19 cellular contexts compared by ENCODE assay signal in genomic region chr3:48528043-48528442, GRCh38. TPM values are rescaled to one million over a fixed set of nuclear protein-coding genes. Genes with fewer than 3 reads are reported as not detected.
"Had no signal": no experiment of that assay in that cellular context is flagged by ENCODE, and none has a peak within 500 bp of the region (broad histone marks: within the 10 kb centered on the region; RNA-seq: fewer than 3 reads in every experiment).

No MANE protein-coding gene starts in this region.

- H3K4me3 ChIP-seq: ascending aorta, colonic mucosa, left ventricle myocardium inferior, testis had no signal

- H3K9ac ChIP-seq: parathyroid adenoma had no signal

- H3K36me3 ChIP-seq: colonic mucosa, left ventricle myocardium inferior had no signal

- H3K9me3 Mint-ChIP-seq: activated B cell treated with CpG ODN at 0.5 μM for 24 hours; activated CD8-positive, alpha-beta T cell treated with anti-CD3 and anti-CD28 coated beads for 36 hours; activated naive CD4-positive, alpha-beta T cell treated with anti-CD3 and anti-CD28 coated beads, Interleukin-2, amount 10 ng/mL, durations not matched to agents 7 days and 5 days; central memory CD8-positive, alpha-beta T cell; natural killer cell; stimulated activated memory B cell treated with anti-CD40 and anti-IgM and Interleukin-4, amounts not matched to agents 10 μg/mL and 1 μg/mL and 100 μg/mL, for 72 hours; type B pancreatic cell had no signal

- H3K27ac ChIP-seq: ascending aorta, colonic mucosa, left ventricle myocardium inferior, parathyroid adenoma, testis had no signal

- H3K36me3 Mint-ChIP-seq: natural killer cell; stimulated activated memory B cell treated with anti-CD40 and anti-IgM and Interleukin-4, amounts not matched to agents 10 μg/mL and 1 μg/mL and 100 μg/mL, for 72 hours had no signal

- H3K27ac Mint-ChIP-seq: activated B cell treated with CpG ODN at 0.5 μM for 24 hours; activated CD4-positive, alpha-beta T cell treated with anti-CD3 and anti-CD28 coated beads, Interleukin-2, amount 10 ng/mL, durations not matched to agents 24 days and 14 days; activated CD8-positive, alpha-beta T cell treated with anti-CD3 and anti-CD28 coated beads for 36 hours; activated naive CD4-positive, alpha-beta T cell treated with anti-CD3 and anti-CD28 coated beads, Interleukin-2, amount 10 ng/mL, durations not matched to agents 7 days and 5 days; natural killer cell; stimulated activated memory B cell treated with anti-CD40 and anti-IgM and Interleukin-4, amounts not matched to agents 10 μg/mL and 1 μg/mL and 100 μg/mL, for 72 hours; type B pancreatic cell had no signal

- ATAC-seq: activated CD8-positive, alpha-beta T cell treated with anti-CD3 and anti-CD28 coated beads for 36 hours; natural killer cell; stimulated activated memory B cell treated with anti-CD40 and anti-IgM and Interleukin-4, amounts not matched to agents 10 μg/mL and 1 μg/mL and 100 μg/mL, for 72 hours had no signal

- H3K27me3 Mint-ChIP-seq: activated B cell treated with CpG ODN at 0.5 μM for 24 hours; activated CD4-positive, alpha-beta T cell treated with anti-CD3 and anti-CD28 coated beads, Interleukin-2, amount 10 ng/mL, durations not matched to agents 24 days and 14 days; activated CD8-positive, alpha-beta T cell treated with anti-CD3 and anti-CD28 coated beads for 36 hours; activated naive CD4-positive, alpha-beta T cell treated with anti-CD3 and anti-CD28 coated beads, Interleukin-2, amount 10 ng/mL, durations not matched to agents 7 days and 5 days; central memory CD8-positive, alpha-beta T cell; stimulated activated memory B cell treated with anti-CD40 and anti-IgM and Interleukin-4, amounts not matched to agents 10 μg/mL and 1 μg/mL and 100 μg/mL, for 72 hours; type B pancreatic cell had no signal

- H3K4me1 Mint-ChIP-seq: activated B cell treated with CpG ODN at 0.5 μM for 24 hours; central memory CD8-positive, alpha-beta T cell; natural killer cell; stimulated activated memory B cell treated with anti-CD40 and anti-IgM and Interleukin-4, amounts not matched to agents 10 μg/mL and 1 μg/mL and 100 μg/mL, for 72 hours had no signal

- H2AFZ ChIP-seq: parathyroid adenoma had no signal

- H3K4me1 ChIP-seq: ascending aorta, colonic mucosa, left ventricle myocardium inferior, parathyroid adenoma, testis had no signal

- H3K79me2 ChIP-seq: parathyroid adenoma had no signal

- H3K9me3 ChIP-seq: ascending aorta, colonic mucosa, left ventricle myocardium inferior, testis had no signal

- DNase-seq: activated B cell treated with CpG ODN at 0.5 μM for 24 hours; activated CD4-positive, alpha-beta T cell treated with anti-CD3 and anti-CD28 coated beads, Interleukin-2, amount 10 ng/mL, durations not matched to agents 24 days and 14 days; activated CD8-positive, alpha-beta T cell treated with anti-CD3 and anti-CD28 coated beads for 36 hours; activated naive CD4-positive, alpha-beta T cell treated with anti-CD3 and anti-CD28 coated beads, Interleukin-2, amount 10 ng/mL, durations not matched to agents 7 days and 5 days; activated T-cell treated with anti-CD3 and anti-CD28 coated beads, Interleukin-2, amount 50 U/mL, for 1 hour; colonic mucosa; left ventricle myocardium inferior; mesenchymal stem cell; natural killer cell; stimulated activated CD4-positive, alpha-beta T cell treated with anti-CD3 and anti-CD28 coated beads, Interleukin-4, amount 100 ng/mL, for 4 hours; testis had no signal

- H3K4me3 Mint-ChIP-seq: activated B cell treated with CpG ODN at 0.5 μM for 24 hours; activated CD4-positive, alpha-beta T cell treated with anti-CD3 and anti-CD28 coated beads, Interleukin-2, amount 10 ng/mL, durations not matched to agents 24 days and 14 days; activated CD8-positive, alpha-beta T cell treated with anti-CD3 and anti-CD28 coated beads for 36 hours; activated naive CD4-positive, alpha-beta T cell treated with anti-CD3 and anti-CD28 coated beads, Interleukin-2, amount 10 ng/mL, durations not matched to agents 7 days and 5 days; central memory CD8-positive, alpha-beta T cell; natural killer cell; stimulated activated memory B cell treated with anti-CD40 and anti-IgM and Interleukin-4, amounts not matched to agents 10 μg/mL and 1 μg/mL and 100 μg/mL, for 72 hours; type B pancreatic cell had no signal

- H3K27me3 ChIP-seq: ascending aorta, colonic mucosa, testis had no signal

RNA-seq across cellular contexts. Expression of gene UCN2, which starts 35.5 kb away (rescaled TPM):
- total RNA-seq: activated B cell treated with CpG ODN at 0.5 μM for 24 hours; activated CD4-positive, alpha-beta T cell treated with anti-CD3 and anti-CD28 coated beads, Interleukin-2, amount 10 ng/mL, durations not matched to agents 24 days and 14 days; activated CD8-positive, alpha-beta T cell treated with anti-CD3 and anti-CD28 coated beads for 36 hours; ascending aorta; colonic mucosa; frontal cortex; natural killer cell; sciatic nerve; T-helper 2 cell treated with Interferon-gamma antibody and Interleukin-4, amounts not matched to agents 100 ng/mL and 5 ng/mL, for 36 hours had no signal
